ENCODE assay signal across 8 cellular contexts in genomic region chr16:30166202-30166902, GRCh38. TPM values are rescaled to one million over a fixed set of nuclear protein-coding genes. Genes with fewer than 3 reads are reported as not detected.
DNase-seq lines count a peak whose midpoint lies in the region; ATAC-seq and TF ChIP-seq lines count a peak whose summit lies in the region.

No MANE protein-coding gene starts in this region.

- H3K27me3 ChIP-seq in PC-3 (ENCODE audit: low read length): no peaks in the 10 kb centered on the region
- no peaks in the 10 kb centered on the region for H3K27me3 ChIP-seq in GM23338 (ENCODE audit: insufficient read depth)

- no peaks in the 10 kb centered on the region for H3K4me1 Mint-ChIP-seq in GM23338

- H3K27ac Mint-ChIP-seq in GM23338: no peak overlapping the region

- no peaks in the 10 kb centered on the region for H3K9me3 ChIP-seq in PC-3 (ENCODE audit: low read length)

- H3K27ac ChIP-seq in PC-3 (ENCODE audit: low read length): no peak overlapping the region
- no peak overlapping the region for H3K27ac ChIP-seq in GM23338 (ENCODE audit: low read depth)

- intact Hi-C loops in PC-3 (cut with micrococcal nuclease): no loop called here

- peaks cover 15% of the 10 kb centered on the region for H3K9me3 Mint-ChIP-seq in GM23338

- ATAC-seq in GM21576 (IDR thresholded peaks at IDR 0.05; ENCODE audit: unreplicated experiment) (peak; percentile 58), left lobe of liver (peak; percentile 19), PC-3 (no peak), GM23338 (no peak)

- no peak overlapping the region for H3K4me2 ChIP-seq in PC-3 (ENCODE audit: low read length)
- H3K4me2 ChIP-seq in GM23338: no peak overlapping the region

- TF ChIP-seq CTCF in PC-3 (conservative IDR thresholded peaks at IDR 0.05; ENCODE audit: low read depth, low read length) (no peak), GM23338 (conservative IDR thresholded peaks at IDR 0.05; ENCODE audit: low read depth in 2 of 2) (no peak)

- no peaks in the 10 kb centered on the region for H3K79me2 ChIP-seq in PC-3 (ENCODE audit: low read length)
- no peaks in the 10 kb centered on the region for H3K79me2 ChIP-seq in GM23338 (replicated peaks; ENCODE audit: insufficient read depth)

- H3K4me1 ChIP-seq in PC-3 (ENCODE audit: insufficient read depth, low read length) (no peaks in the 10 kb centered on the region), GM23338 (ENCODE audit: insufficient read depth) (no peaks in the 10 kb centered on the region)

- no TSS peak for BruUV-seq in PC-3 (replicated peaks; lab: Mats Ljungman, UMichigan)

- no peak overlapping the region for H3K4me3 Mint-ChIP-seq in GM23338

- no peak overlapping the region for H3K9ac ChIP-seq in PC-3 (ENCODE audit: low read length)

- H3K36me3 Mint-ChIP-seq in GM23338 (ENCODE audit: low read depth): peaks cover 3% of the 10 kb centered on the region

- CTCF ChIA-PET in PC-3 (lab: Charles Lee): no interaction called here

- no peak overlapping the region for H2AFZ ChIP-seq in PC-3 (ENCODE audit: low read length)
- H2AFZ ChIP-seq in GM23338: no peak overlapping the region

- H3K4me3 ChIP-seq in PC-3 (ENCODE audit: low read length) (no peak overlapping the region), GM23338 (no peak overlapping the region)

- H4K20me1 ChIP-seq in PC-3 (ENCODE audit: low read length) (no peaks in the 10 kb centered on the region), GM23338 (replicated peaks; ENCODE audit: insufficient read depth) (no peaks in the 10 kb centered on the region)

- peak; percentile 33 for DNase-seq in CMK (ENCODE audit: low read depth)
- peak; percentile 94 for DNase-seq in OCI-M1 (lab: John Stamatoyannopoulos, UW)
- DNase-seq in left lobe of liver (ENCODE audit: low spot score): no peak
- DNase-seq in NCI-H526 treated with DMSO at 0.1 percent for 48 hours (lab: John Stamatoyannopoulos, UW): no peak
- DNase-seq in NCI-H774 (lab: John Stamatoyannopoulos, UW): no peak
- DNase-seq in PC-3: no peak
- DNase-seq in GM23338 (ENCODE audit: low spot score): no peak

- POLR2A ChIA-PET in PC-3 (lab: Charles Lee; ENCODE audit: unreplicated experiment): no interaction called here

- peaks cover 6% of the 10 kb centered on the region for H3K27me3 Mint-ChIP-seq in GM23338 (ENCODE audit: insufficient read depth, low read depth, poor library complexity)

- H3F3A ChIP-seq in PC-3 (ENCODE audit: low read length, unreplicated experiment): no peaks in the 10 kb centered on the region
- H3F3A ChIP-seq in GM23338 (replicated peaks; ENCODE audit: low read depth): no peaks in the 10 kb centered on the region

- H3K36me3 ChIP-seq in PC-3 (ENCODE audit: low read depth, low read length) (no peaks in the 10 kb centered on the region), GM23338 (ENCODE audit: insufficient read depth) (no peaks in the 10 kb centered on the region)

- H3K9me2 ChIP-seq in PC-3 (replicated peaks; ENCODE audit: low read length) (no peaks in the 10 kb centered on the region), GM23338 (ENCODE audit: insufficient read depth) (no peaks in the 10 kb centered on the region)

TF ChIP-seq in GM23338, 12 proteins besides CTCF, POLR2A, EP300 and RAD21 (continues in another document):
- TF ChIP-seq ZNF114 (CRISPR knock-in tag; IDR thresholded peaks at IDR 0.05): no peak
- TF ChIP-seq STAT1 (IDR thresholded peaks at IDR 0.05; ENCODE audit: unreplicated experiment): no peak
- no peak for TF ChIP-seq NANOG (IDR thresholded peaks at IDR 0.05; ENCODE audit: borderline replicate concordance)
- TF ChIP-seq CREB1 (CRISPR knock-in tag; IDR thresholded peaks at IDR 0.05; ENCODE audit: low read depth): no peak
- no peak for TF ChIP-seq JUNB (IDR thresholded peaks at IDR 0.05; ENCODE audit: unreplicated experiment)
- no peak for TF ChIP-seq ZNF462 (CRISPR knock-in tag; IDR thresholded peaks at IDR 0.05)

RNA-seq across cellular contexts. Expression of gene CORO1A, which starts 17.1 kb away (rescaled TPM):
- total RNA-seq in left lobe of liver (8.5 TPM), PC-3 (2014; rRNA removed) (8.4 and 10.3 TPM in 2 replicates)
- 17.9 and 23.5 TPM in 2 replicates for total RNA-seq in GM23338 (2014; rRNA removed; shearing (Covaris generic))
- polyA plus RNA-seq in GM23338 (2016; fragmentation: Nextera tagmentation; extraction: Ambion mirVana): 10.2 and 13.8 TPM in 2 replicates

RNA-seq across cellular contexts. Expression of gene BOLA2B, which starts 27.1 kb away (rescaled TPM):
- total RNA-seq in left lobe of liver: 21.7 TPM
- 143 and 162 TPM in 2 replicates for total RNA-seq in PC-3 (2014; rRNA removed)
- 335 and 350 TPM in 2 replicates for total RNA-seq in GM23338 (2014; rRNA removed; shearing (Covaris generic))
- 659 and 682 TPM in 2 replicates for polyA plus RNA-seq in GM23338 (2016; fragmentation: Nextera tagmentation; extraction: Ambion mirVana)

RNA-seq across cellular contexts. Expression of gene SLX1A, which starts 27.3 kb away (rescaled TPM):
- total RNA-seq in left lobe of liver: 77.1 TPM
- 83.4 and 91.9 TPM in 2 replicates for total RNA-seq in PC-3 (2014; rRNA removed)
- 27.3 and 29.5 TPM in 2 replicates for total RNA-seq in GM23338 (2014; rRNA removed; shearing (Covaris generic))
- polyA plus RNA-seq in GM23338 (2016; fragmentation: Nextera tagmentation; extraction: Ambion mirVana): 97.5 and 112 TPM in 2 replicates

RNA-seq across cellular contexts. Expression of gene SULT1A3, which starts 32.7 kb away (rescaled TPM):
- total RNA-seq in left lobe of liver (22.8 TPM), PC-3 (2014; rRNA removed) (8.5 and 14.6 TPM in 2 replicates)
- total RNA-seq in GM23338 (2014; rRNA removed; shearing (Covaris generic)): 2.8 and 11.2 TPM in 2 replicates
- polyA plus RNA-seq in GM23338 (2016; fragmentation: Nextera tagmentation; extraction: Ambion mirVana): 17.4 and 19.5 TPM in 2 replicates

RNA-seq across cellular contexts. Expression of gene MAPK3, which starts 43.3 kb away (rescaled TPM):
- total RNA-seq in left lobe of liver (12.3 TPM), PC-3 (2014; rRNA removed) (31.4 and 34.4 TPM in 2 replicates)
- 14.5 and 22.4 TPM in 2 replicates for total RNA-seq in GM23338 (2014; rRNA removed; shearing (Covaris generic))
- 17.9 and 19.7 TPM in 2 replicates for polyA plus RNA-seq in GM23338 (2016; fragmentation: Nextera tagmentation; extraction: Ambion mirVana)

Comparison
In these comparisons a context has a peak if more than half of its experiments do, and no peak if none do; other contexts are left out.
1. DNase-seq: peak in CMK (single experiment) and OCI-M1 (single experiment); none in left lobe of liver (single experiment), NCI-H526 treated with DMSO at 0.1 percent for 48 hours (single experiment), NCI-H774 (single experiment), PC-3 (single experiment) and GM23338 (single experiment).
2. ATAC-seq: peak in GM21576 (single experiment) and left lobe of liver (single experiment); none in PC-3 (single experiment) and GM23338 (single experiment).